12 cellular contexts compared by ENCODE assay signal in genomic region chr5:173004447-173004846, GRCh38.
"Had no signal": no experiment of that assay in that cellular context is flagged by ENCODE, and none has a peak within 500 bp of the region (broad histone marks: within the 10 kb centered on the region; RNA-seq: fewer than 3 reads in every experiment).

No MANE protein-coding gene starts in this region.

- H3K9me3 ChIP-seq: stomach, testis, upper lobe of left lung had no signal

- H3K27ac ChIP-seq: coronary artery, stomach, testis, upper lobe of left lung had no signal

- H3K4me3 ChIP-seq: coronary artery, stomach, testis, upper lobe of left lung had no signal

- H3K27me3 Mint-ChIP-seq: activated CD8-positive, alpha-beta memory T cell treated with anti-CD3 and anti-CD28 coated beads, Interleukin-2, amount 10 ng/mL, durations not matched to agents 7 days and 5 days; activated naive CD8-positive, alpha-beta T cell treated with anti-CD3 and anti-CD28 coated beads for 36 hours; brain had no signal

- H3K27ac Mint-ChIP-seq: activated CD8-positive, alpha-beta memory T cell treated with anti-CD3 and anti-CD28 coated beads, Interleukin-2, amount 10 ng/mL, durations not matched to agents 7 days and 5 days; brain had no signal

- H3K9me3 Mint-ChIP-seq: activated naive CD8-positive, alpha-beta T cell treated with anti-CD3 and anti-CD28 coated beads for 36 hours; brain had no signal

- H3K27me3 ChIP-seq: stomach, testis, upper lobe of left lung had no signal

- DNase-seq: activated CD4-positive, alpha-beta T cell treated with anti-CD3 and anti-CD28 coated beads, Interleukin-2, amount 50 U/mL, for 4 hours; activated CD8-positive, alpha-beta memory T cell treated with anti-CD3 and anti-CD28 coated beads, Interleukin-2, amount 10 ng/mL, durations not matched to agents 7 days and 5 days; activated naive CD8-positive, alpha-beta T cell treated with anti-CD3 and anti-CD28 coated beads for 36 hours; activated T-cell treated with anti-CD3 and anti-CD28 coated beads, Interleukin-2, amount 50 U/mL, for 1 hour; central memory CD4-positive, alpha-beta T cell; foreskin fibroblast; stimulated activated CD4-positive, alpha-beta T cell treated with anti-CD3 and anti-CD28 coated beads, Interleukin-1b, Interleukin-23, amount 100 ng/mL, for 48 hours; stomach; testis; upper lobe of left lung had no signal

- H3K4me3 Mint-ChIP-seq: activated CD8-positive, alpha-beta memory T cell treated with anti-CD3 and anti-CD28 coated beads, Interleukin-2, amount 10 ng/mL, durations not matched to agents 7 days and 5 days; activated naive CD8-positive, alpha-beta T cell treated with anti-CD3 and anti-CD28 coated beads for 36 hours had no signal

- ATAC-seq: activated CD8-positive, alpha-beta memory T cell treated with anti-CD3 and anti-CD28 coated beads, Interleukin-2, amount 10 ng/mL, durations not matched to agents 7 days and 5 days had no signal
